Comparison of ENCODE assay signal across 20 cellular contexts in the genomic region with DNA sequence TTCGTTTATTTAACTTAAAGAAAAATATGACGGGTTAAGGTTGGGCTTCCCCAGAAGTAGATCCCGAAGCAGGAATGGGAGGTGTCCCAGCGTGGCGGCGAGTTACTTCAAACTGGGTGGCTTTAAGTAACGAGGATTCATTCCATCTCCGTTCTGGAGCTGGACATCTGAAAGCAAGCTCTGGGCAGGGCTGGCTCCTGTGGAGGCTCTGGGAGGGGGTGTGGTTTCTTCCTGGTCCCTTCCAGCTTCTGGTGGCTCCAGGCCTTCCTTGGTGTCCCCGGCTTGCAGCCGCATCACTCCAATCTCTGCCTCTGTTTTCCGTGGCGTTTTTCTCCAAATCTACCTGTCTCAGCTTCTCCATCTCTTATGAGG. TPM values are rescaled to one million over a fixed set of nuclear protein-coding genes. Genes with fewer than 3 reads are reported as not detected.
DNase-seq lines count a peak whose midpoint lies in the region; ATAC-seq and TF ChIP-seq lines count a peak whose summit lies in the region.
"Had no signal": no experiment of that assay in that cellular context is flagged by ENCODE, and none has a peak within 500 bp of the region (broad histone marks: within the 10 kb centered on the region; RNA-seq: fewer than 3 reads in every experiment).

No MANE protein-coding gene starts in this region.

- WGBS in spleen, 5 donors, result 79 to 90% (median 87%) methylated on average over 12 of the region's 12 CpGs

- no peak for TF ChIP-seq POLR2A in spleen (IDR thresholded peaks at IDR 0.05)

- no peaks in the 10 kb centered on the region for H3K9me3 Mint-ChIP-seq in activated naive CD4-positive, alpha-beta T cell treated with anti-CD3 and anti-CD28 coated beads, Interleukin-2, amount 10 ng/mL, durations not matched to agents 7 days and 5 days

- no peaks in the 10 kb centered on the region for H3K36me3 Mint-ChIP-seq in activated naive CD4-positive, alpha-beta T cell treated with anti-CD3 and anti-CD28 coated beads, Interleukin-2, amount 10 ng/mL, durations not matched to agents 7 days and 5 days

- DNase-seq in activated naive CD4-positive, alpha-beta T cell treated with anti-CD3 and anti-CD28 coated beads, Interleukin-2, amount 10 ng/mL, durations not matched to agents 7 days and 5 days, result peak; percentile 13
- no peak for DNase-seq in activated naive CD4-positive, alpha-beta T cell treated with Interleukin-2 at 50 U/mL for 16 hours
- peak; percentile 76 for DNase-seq in RWPE2 (ENCODE audit: low spot score)
- peak; percentile 16 for DNase-seq in lower lobe of right lung
- peak; percentile 48 for DNase-seq in spleen
- no peak for DNase-seq in NCI-H2029 treated with DMSO at 0.1 percent for 48 hours (lab: John Stamatoyannopoulos, UW)
- DNase-seq: C1 segment of cervical spinal cord, DND-41, NCI-H1417 treated with DMSO at 0.1 percent for 48 hours, NCI-H2081, NCI-H748 treated with DMSO at 0.1 percent for 48 hours, PC-3 had no signal

- TF ChIP-seq CTCF in RWPE2 (IDR thresholded peaks at IDR 0.05; ENCODE audit: poor library complexity, severe bottlenecking), result no peak
- TF ChIP-seq CTCF in lower lobe of right lung (IDR thresholded peaks at IDR 0.05), result no peak
- TF ChIP-seq CTCF in spleen (IDR thresholded peaks at IDR 0.05 in 8 of 11, conservative IDR thresholded peaks at IDR 0.05 in 3 of 11), result no peak

- no peak overlapping the region for H3K27ac ChIP-seq in RWPE2 (ENCODE audit: poor library complexity, severe bottlenecking)
- no peak overlapping the region for H3K27ac ChIP-seq in lower lobe of right lung
- no peak overlapping the region for H3K27ac ChIP-seq in spleen
- H3K27ac ChIP-seq: A549, HL-60 had no signal

- ATAC-seq in RWPE2 (ENCODE audit: low read depth) (no peak), lower lobe of right lung (no peak), HG03108 (IDR thresholded peaks at IDR 0.05; ENCODE audit: unreplicated experiment) (no peak), GM19463 (IDR thresholded peaks at IDR 0.05; ENCODE audit: unreplicated experiment) (no peak)
- ATAC-seq: A549, GM12878, HCT116, PC-3 had no signal

- H3K4me3 ChIP-seq in RWPE2 (ENCODE audit: severe bottlenecking), result no peak overlapping the region
- H3K4me3 ChIP-seq in lower lobe of right lung, result no peak overlapping the region
- H3K4me3 ChIP-seq in spleen, result no peak overlapping the region
- H3K4me3 ChIP-seq: A549, GM12878 had no signal

- H3K4me1 ChIP-seq in RWPE2 (ENCODE audit: insufficient read depth, poor library complexity, severe bottlenecking), result no peaks in the 10 kb centered on the region
- H3K4me1 ChIP-seq in lower lobe of right lung, result peaks cover 7% of the 10 kb centered on the region
- H3K4me1 ChIP-seq in spleen, result peaks cover 0 to 10% (median 7%) of the 10 kb centered on the region in 6 donors

- H3K9me3 ChIP-seq in RWPE2 (ENCODE audit: severe bottlenecking), result no peaks in the 10 kb centered on the region
- H3K9me3 ChIP-seq in lower lobe of right lung, result no peaks in the 10 kb centered on the region
- no peaks in the 10 kb centered on the region for H3K9me3 ChIP-seq in spleen

- H3K27me3 ChIP-seq in RWPE2 (ENCODE audit: insufficient read depth, poor library complexity, severe bottlenecking) (peaks cover 64% of the 10 kb centered on the region), lower lobe of right lung (ENCODE audit: low read depth) (peaks cover 44% of the 10 kb centered on the region), spleen (replicated peaks in 1 of 7) (peaks cover 0 to 87% (median 25%) of the 10 kb centered on the region in 7 donors)

- peak overlapping the region; percentile 20 for H3K27ac Mint-ChIP-seq in activated naive CD4-positive, alpha-beta T cell treated with anti-CD3 and anti-CD28 coated beads, Interleukin-2, amount 10 ng/mL, durations not matched to agents 7 days and 5 days

- intact Hi-C loops in lower lobe of right lung (cut with DNase I), result no loop called here
- intact Hi-C loops in spleen (cut with DNase I; ENCODE audit: low total_unique reads), result no loop called here

- CTCF ChIA-PET in activated naive CD4-positive, alpha-beta T cell treated with anti-CD3 and anti-CD28 coated beads, Interleukin-2, amount 10 ng/mL, durations not matched to agents 7 days and 5 days (lab: Charles Lee), result interaction anchor here (1.7 kb wide), 1 partner anchor 127 kb away, joined by 5 read pairs; no protein-coding TSS in a partner anchor

- no peak overlapping the region for H3K4me3 Mint-ChIP-seq in activated naive CD4-positive, alpha-beta T cell treated with anti-CD3 and anti-CD28 coated beads, Interleukin-2, amount 10 ng/mL, durations not matched to agents 7 days and 5 days

- peaks cover 16% of the 10 kb centered on the region for H3K27me3 Mint-ChIP-seq in activated naive CD4-positive, alpha-beta T cell treated with anti-CD3 and anti-CD28 coated beads, Interleukin-2, amount 10 ng/mL, durations not matched to agents 7 days and 5 days

- H3K4me1 Mint-ChIP-seq in activated naive CD4-positive, alpha-beta T cell treated with anti-CD3 and anti-CD28 coated beads, Interleukin-2, amount 10 ng/mL, durations not matched to agents 7 days and 5 days, result no peaks in the 10 kb centered on the region

- no peaks in the 10 kb centered on the region for H3K36me3 ChIP-seq in RWPE2 (ENCODE audit: low read depth)
- no peaks in the 10 kb centered on the region for H3K36me3 ChIP-seq in lower lobe of right lung
- H3K36me3 ChIP-seq in spleen, result no peaks in the 10 kb centered on the region

RNA-seq across cellular contexts. Expression of a gene that starts 47.3 kb away (rescaled TPM):
- total RNA-seq in lower lobe of right lung (not detected), spleen (not detected)
- not detected for polyA plus RNA-seq in spleen
- total RNA-seq: LHCN-M2, NCI-H460, PC-3 had no signal
- polyA plus RNA-seq: A549 had no signal

Comparison
In these comparisons a context has a peak if more than half of its experiments do, and no peak if none do; other contexts are left out.
1. DNase-seq: peak in activated naive CD4-positive, alpha-beta T cell treated with anti-CD3 and anti-CD28 coated beads, Interleukin-2, amount 10 ng/mL, durations not matched to agents 7 days and 5 days (single experiment), RWPE2 (single experiment), lower lobe of right lung (single experiment) and spleen (single experiment); none in activated naive CD4-positive, alpha-beta T cell treated with Interleukin-2 at 50 U/mL for 16 hours (single experiment) and NCI-H2029 treated with DMSO at 0.1 percent for 48 hours (single experiment).